Comparison of ENCODE assay signal across 20 cellular contexts in the genomic region with DNA sequence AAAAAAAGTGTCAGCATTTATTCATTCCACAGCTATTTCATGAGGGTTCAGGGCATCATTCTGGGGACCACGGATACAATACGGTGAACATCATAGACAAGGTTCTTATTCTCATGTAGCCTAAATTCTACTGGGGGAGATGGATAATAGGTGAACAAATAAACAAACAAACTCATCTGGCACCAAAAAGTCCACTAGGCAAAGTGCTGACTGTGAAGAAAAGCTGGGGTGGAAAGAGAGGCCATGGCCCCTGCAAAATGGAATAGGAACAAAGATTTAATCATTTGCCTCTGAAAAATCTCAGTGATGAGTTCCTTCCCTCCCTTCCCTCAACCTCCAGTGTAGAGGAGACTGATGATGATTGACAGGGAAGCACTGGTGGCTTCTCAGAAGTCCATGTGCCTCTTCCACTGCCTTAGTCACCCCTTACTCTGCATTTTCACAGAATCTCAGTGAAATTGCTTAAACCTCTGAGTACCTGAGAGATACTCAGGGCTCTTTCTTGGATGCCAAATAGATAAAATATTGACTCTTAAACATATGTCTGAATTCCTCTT.
"Had no signal": no experiment of that assay in that cellular context is flagged by ENCODE, and none has a peak within 500 bp of the region (broad histone marks: within the 10 kb centered on the region; RNA-seq: fewer than 3 reads in every experiment).

No MANE protein-coding gene starts in this region.

- ATAC-seq: heart right ventricle; left lobe of liver; mucosa of descending colon; naive thymus-derived CD8-positive, alpha-beta T cell; pancreas; right cardiac atrium; stimulated activated effector memory CD8-positive, alpha-beta T cell treated with anti-CD3 and anti-CD28 coated beads, Interleukin-12 subunit alpha, Interleukin-12 subunit beta, amount 100 ng/mL, for 72 hours; stimulated activated naive CD8-positive, alpha-beta T cell treated with anti-CD3 and anti-CD28 coated beads, Interleukin-15, Interleukin-2, amounts not matched to agents 100 U/mL and 50 U/mL, for 24 hours had no signal

- DNase-seq: dorsolateral prefrontal cortex; effector CD8-positive, alpha-beta T cell; heart right ventricle; islet precursor cell; mammary epithelial cell; mucosa of descending colon; naive thymus-derived CD8-positive, alpha-beta T cell; pancreas; right cardiac atrium; stimulated activated CD4-positive, alpha-beta T cell treated with anti-CD3 and anti-CD28 coated beads, Interleukin-4, amount 100 ng/mL, for 1 hour; stimulated activated CD8-positive, alpha-beta memory T cell treated with anti-CD3 and anti-CD28 coated beads, Interleukin-4, amount 100 ng/mL, for 48 hours; stimulated activated naive CD8-positive, alpha-beta T cell treated with anti-CD3 and anti-CD28 coated beads, Interleukin-15, Interleukin-2, amounts not matched to agents 100 U/mL and 50 U/mL, for 24 hours; thyroid gland; upper lobe of left lung; uterus had no signal

- H3K9me3 ChIP-seq: heart right ventricle, mucosa of descending colon, pancreas, suprapubic skin, thyroid gland, upper lobe of left lung, uterus had no signal

- FAIRE-seq: frontal cortex, pancreas had no signal

- H3K27ac ChIP-seq: coronary artery, dorsolateral prefrontal cortex, heart right ventricle, pancreas, suprapubic skin, thyroid gland, upper lobe of left lung, uterus had no signal

- H3K27me3 ChIP-seq: dorsolateral prefrontal cortex, heart right ventricle, pancreas, suprapubic skin, thyroid gland, upper lobe of left lung, uterus had no signal

- H3K36me3 ChIP-seq: heart right ventricle, pancreas, suprapubic skin, thyroid gland, upper lobe of left lung, uterus had no signal

- H3K4me3 ChIP-seq: coronary artery, dorsolateral prefrontal cortex, heart right ventricle, mucosa of descending colon, pancreas, suprapubic skin, thyroid gland, upper lobe of left lung, uterus had no signal
